ENCODE assay signal across 4 cellular contexts in the genomic region with DNA sequence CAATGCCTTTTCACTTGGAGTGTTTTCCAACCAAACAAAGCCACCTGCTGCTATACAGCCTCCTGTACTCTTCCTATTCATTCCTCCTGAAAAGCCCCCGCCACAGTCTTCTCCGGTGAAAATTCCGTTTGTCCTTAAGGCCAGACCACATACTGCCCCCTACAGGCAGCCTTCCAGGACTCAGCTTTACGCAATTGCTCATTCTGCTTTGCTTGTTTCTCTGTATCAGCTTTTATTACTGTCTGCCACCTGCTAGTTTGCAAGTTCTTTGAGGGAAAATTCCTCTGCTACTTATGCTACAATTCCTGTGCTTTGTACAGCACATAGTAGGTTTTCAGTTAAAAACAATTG.
TF ChIP-seq lines count a peak whose summit lies in the region.

No MANE protein-coding gene starts in this region.

TF ChIP-seq in HEK293, 187 proteins besides CTCF, POLR2A, EP300 and RAD21:
- TF ChIP-seq ZNF654 (tag by site-specific recombination; IDR thresholded peaks at IDR 0.05; ENCODE audit: low read depth), result peak; percentile 37

TF ChIP-seq in WTC11, 78 proteins besides CTCF, POLR2A, EP300 and RAD21:
- TF ChIP-seq ZNF396 (CRISPR knock-in tag; IDR thresholded peaks at IDR 0.05; ENCODE audit: borderline replicate concordance), result 0 out of 2 replicates have a peak, but pooled peaks have one; percentile 20

TF ChIP-seq in H1, 55 proteins besides CTCF, POLR2A, EP300 and RAD21:
- peak; percentile 67; the same call in 1 of the 2 replicates for TF ChIP-seq CEBPB (IDR thresholded peaks at IDR 0.05; ENCODE audit: low read depth, low read length)

TF ChIP-seq in HepG2, 621 proteins besides CTCF, POLR2A, EP300 and RAD21:
- TF ChIP-seq CEBPG (CRISPR knock-in tag; IDR thresholded peaks at IDR 0.05), result peak; percentile 63
- TF ChIP-seq ZNF7 (CRISPR knock-in tag; IDR thresholded peaks at IDR 0.05), result peak; percentile 98
- peak; percentile 28; the same call in 1 of the 2 replicates for TF ChIP-seq STAG1 (CRISPR knock-in tag; IDR thresholded peaks at IDR 0.05)
